10 cellular contexts compared by ENCODE assay signal in the genomic region with DNA sequence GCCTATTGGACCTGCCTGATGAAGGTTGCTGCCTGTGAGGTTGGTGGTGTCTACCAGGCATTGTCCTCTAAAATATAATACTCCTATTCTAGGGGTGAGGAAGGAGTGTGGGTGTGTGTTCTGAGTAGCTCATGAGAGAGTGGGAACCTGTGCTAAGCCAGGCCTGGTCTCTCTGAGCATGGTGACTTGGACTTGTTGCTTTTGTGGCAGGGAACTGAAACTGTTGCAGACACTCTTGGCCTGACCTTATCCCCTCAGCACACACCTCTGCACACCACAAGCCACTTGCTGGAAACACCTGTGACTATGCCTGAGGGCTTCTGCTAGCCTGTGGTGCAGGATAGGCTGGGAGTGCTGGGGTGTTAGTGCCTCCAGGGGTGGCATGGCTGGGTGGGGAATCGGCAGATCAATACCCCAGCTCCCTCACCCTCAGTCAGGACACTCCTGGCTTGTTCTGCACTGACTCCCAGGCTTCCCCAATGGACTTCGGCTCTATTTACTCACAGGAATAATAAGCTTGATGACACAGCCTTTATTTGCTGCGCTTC. TPM values are rescaled to one million over a fixed set of nuclear protein-coding genes. Genes with fewer than 3 reads are reported as not detected.
DNase-seq lines count a peak whose midpoint lies in the region; ATAC-seq and TF ChIP-seq lines count a peak whose summit lies in the region.
"Had no signal": no experiment of that assay in that cellular context is flagged by ENCODE, and none has a peak within 500 bp of the region (broad histone marks: within the 10 kb centered on the region; RNA-seq: fewer than 3 reads in every experiment).

No MANE protein-coding gene starts in this region.

- H3K4me3 ChIP-seq in dorsolateral prefrontal cortex = no peak overlapping the region
- H3K4me3 ChIP-seq: thoracic aorta had no signal

- no peaks in the 10 kb centered on the region for H3K36me3 Mint-ChIP-seq in natural killer cell

- H3K27ac ChIP-seq in dorsolateral prefrontal cortex = no peak overlapping the region
- H3K27ac ChIP-seq: thoracic aorta had no signal

- peaks cover 95 to 98% of the 10 kb centered on the region in 2 donors for H3K4me1 Mint-ChIP-seq in natural killer cell

- peak overlapping the region; percentile 98 to 99 for H3K27ac Mint-ChIP-seq in natural killer cell

- DNase-seq in NAMALWA (ENCODE audit: low spot score) = peak; percentile 93
- DNase-seq in natural killer cell = peak; percentile 45
- no peak for DNase-seq in foreskin melanocyte
- DNase-seq in NCI-H2227 (lab: John Stamatoyannopoulos, UW; ENCODE audit: unreplicated experiment) = no peak
- no peak for DNase-seq in dorsolateral prefrontal cortex
- DNase-seq in activated CD4-positive, alpha-beta T cell treated with anti-CD3 and anti-CD28 coated beads, Interleukin-2, amount 50 U/mL, for 1 hour = no peak
- DNase-seq: NCI-H1417 had no signal

- no peak for TF ChIP-seq CTCF in natural killer cell (IDR thresholded peaks at IDR 0.05)
- no peak for TF ChIP-seq CTCF in dorsolateral prefrontal cortex (IDR thresholded peaks at IDR 0.05 in 54 of 56, conservative IDR thresholded peaks at IDR 0.05 in 2 of 56; ENCODE audit: low read depth in 1 of 56, partially characterized antibody in 56 of 56)

- intact Hi-C loops in natural killer cell (cut with micrococcal nuclease) (no loop called here), dorsolateral prefrontal cortex (cut with DNase I) (no loop called here)

- peaks cover 0 to 2% of the 10 kb centered on the region in 2 donors for H3K9me3 Mint-ChIP-seq in natural killer cell

- no peaks in the 10 kb centered on the region for H3K27me3 ChIP-seq in dorsolateral prefrontal cortex

- ATAC-seq in GM18909 (IDR thresholded peaks at IDR 0.05; ENCODE audit: poor library complexity, unreplicated experiment) = peak; percentile 70
- peak; percentile 66 for ATAC-seq in HG02642 (IDR thresholded peaks at IDR 0.05; ENCODE audit: poor library complexity, unreplicated experiment)
- peak; percentile 59 to 73 (median 72) for ATAC-seq in natural killer cell

- H3K27me3 Mint-ChIP-seq in natural killer cell (ENCODE audit: low read depth in 2 of 2) = no peaks in the 10 kb centered on the region

- H3K4me3 Mint-ChIP-seq in natural killer cell = peak overlapping the region; percentile 86

RNA-seq across cellular contexts. Expression of a gene that starts 29.9 kb away (rescaled TPM):
- total RNA-seq in natural killer cell (100 to 1,000 TPM; 250 to 298 (median 285) TPM), dorsolateral prefrontal cortex (10 to 100 TPM in 65 of 120 experiments, 1 to 10 TPM in 55; 3.2 to 24.2 (median 10.4) TPM)

Comparison
In these comparisons a context has a peak if more than half of its experiments do, and no peak if none do; other contexts are left out.
1. DNase-seq: peak in NAMALWA (single experiment) and natural killer cell (single experiment); none in foreskin melanocyte (single experiment), NCI-H2227 (single experiment), dorsolateral prefrontal cortex (0 of 10) and activated CD4-positive, alpha-beta T cell treated with anti-CD3 and anti-CD28 coated beads, Interleukin-2, amount 50 U/mL, for 1 hour (single experiment).
2. RNA of a gene that starts 29.9 kb away (total RNA-seq): 250 to 298 TPM in natural killer cell; 3.2 to 24.2 TPM in dorsolateral prefrontal cortex; every median in the first group is over 4 times any median in the second.
3. Peak in every context shown above with its lines, with median percentiles within 50 percentile points of each other: ATAC-seq.